22 cellular contexts compared by ENCODE assay signal in genomic region chr6:156146891-156147290, GRCh38.
"Had no signal": no experiment of that assay in that cellular context is flagged by ENCODE, and none has a peak within 500 bp of the region (broad histone marks: within the 10 kb centered on the region; RNA-seq: fewer than 3 reads in every experiment).

No MANE protein-coding gene starts in this region.

- H3K27me3 Mint-ChIP-seq: activated CD4-positive, alpha-beta T cell treated with anti-CD3 and anti-CD28 coated beads for 36 hours; effector memory CD8-positive, alpha-beta T cell; stimulated activated naive CD8-positive, alpha-beta T cell treated with anti-CD3 and anti-CD28 coated beads, Interleukin-15, amount 100 ng/mL, for 72 hours had no signal

- DNase-seq: activated B cell treated with CpG ODN at 0.5 μM for 24 hours; activated CD4-positive, alpha-beta T cell treated with anti-CD3 and anti-CD28 coated beads for 36 hours; activated CD4-positive, alpha-beta T cell treated with anti-CD3 and anti-CD28 coated beads, Interleukin-2, amount 50 U/mL, for 48 hours; activated CD8-positive, alpha-beta memory T cell treated with anti-CD3 and anti-CD28 coated beads, Interleukin-2, amount 50 U/mL, for 48 hours; activated naive CD4-positive, alpha-beta T cell; activated T-cell treated with anti-CD3 and anti-CD28 coated beads, Interleukin-2, amount 50 U/mL, for 4 hours; adrenal gland; brain microvascular endothelial cell; caudate nucleus; effector memory CD8-positive, alpha-beta T cell; left ventricle myocardium superior; mammary epithelial cell; naive thymus-derived CD8-positive, alpha-beta T cell; small intestine; stimulated activated CD4-positive, alpha-beta T cell treated with anti-CD3 and anti-CD28 coated beads, Interleukin-2, amount 100 ng/mL, for 24 hours; stimulated activated naive CD8-positive, alpha-beta T cell treated with anti-CD3 and anti-CD28 coated beads, Interleukin-15, amount 100 ng/mL, for 72 hours had no signal

- H3K4me3 Mint-ChIP-seq: activated B cell treated with CpG ODN at 0.5 μM for 24 hours; activated CD4-positive, alpha-beta T cell treated with anti-CD3 and anti-CD28 coated beads for 36 hours; activated naive CD8-positive, alpha-beta T cell; activated T-cell treated with anti-CD3 and anti-CD28 coated beads, Interleukin-2, amount 50 U/mL, for 4 hours; effector memory CD8-positive, alpha-beta T cell; mesothelial cell of epicardium; naive thymus-derived CD8-positive, alpha-beta T cell; neural progenitor cell; stimulated activated effector memory CD8-positive, alpha-beta T cell treated with anti-CD3 and anti-CD28 coated beads, Interleukin-12 subunit alpha, Interleukin-12 subunit beta, amount 100 ng/mL, for 72 hours; stimulated activated naive CD8-positive, alpha-beta T cell treated with anti-CD3 and anti-CD28 coated beads, Interleukin-15, amount 100 ng/mL, for 72 hours had no signal

- H3K27ac Mint-ChIP-seq: activated B cell treated with CpG ODN at 0.5 μM for 24 hours; activated CD4-positive, alpha-beta T cell treated with anti-CD3 and anti-CD28 coated beads for 36 hours; activated naive CD8-positive, alpha-beta T cell; activated T-helper 2 cell treated with anti-CD3 and anti-CD28 coated beads, Interferon-gamma antibody, Interleukin-2, Interleukin-4, amounts not matched to agents 10 μg/mL and 5 μg/mL and 100 μg/mL, durations not matched to agents 14 hours and 24 hours and 36 hours; effector memory CD8-positive, alpha-beta T cell; mesothelial cell of epicardium; naive thymus-derived CD8-positive, alpha-beta T cell; neural progenitor cell; stimulated activated effector memory CD8-positive, alpha-beta T cell treated with anti-CD3 and anti-CD28 coated beads, Interleukin-12 subunit alpha, Interleukin-12 subunit beta, amount 100 ng/mL, for 72 hours; stimulated activated naive CD8-positive, alpha-beta T cell treated with anti-CD3 and anti-CD28 coated beads, Interleukin-15, amount 100 ng/mL, for 72 hours had no signal

- H3K36me3 Mint-ChIP-seq: mesothelial cell of epicardium; neural progenitor cell; stimulated activated effector memory CD8-positive, alpha-beta T cell treated with anti-CD3 and anti-CD28 coated beads, Interleukin-12 subunit alpha, Interleukin-12 subunit beta, amount 100 ng/mL, for 72 hours had no signal

- ATAC-seq: activated CD4-positive, alpha-beta T cell treated with anti-CD3 and anti-CD28 coated beads for 36 hours; activated T-cell treated with anti-CD3 and anti-CD28 coated beads, Interleukin-2, amount 50 U/mL, for 4 hours; effector memory CD8-positive, alpha-beta T cell; left ventricle myocardium superior; naive thymus-derived CD8-positive, alpha-beta T cell; sciatic nerve; stimulated activated effector memory CD8-positive, alpha-beta T cell treated with anti-CD3 and anti-CD28 coated beads, Interleukin-12 subunit alpha, Interleukin-12 subunit beta, amount 100 ng/mL, for 72 hours; stimulated activated naive CD8-positive, alpha-beta T cell treated with anti-CD3 and anti-CD28 coated beads, Interleukin-15, amount 100 ng/mL, for 72 hours had no signal

- H3K4me1 Mint-ChIP-seq: activated B cell treated with CpG ODN at 0.5 μM for 24 hours; mesothelial cell of epicardium; neural progenitor cell; stimulated activated effector memory CD8-positive, alpha-beta T cell treated with anti-CD3 and anti-CD28 coated beads, Interleukin-12 subunit alpha, Interleukin-12 subunit beta, amount 100 ng/mL, for 72 hours had no signal
